ENCODE assay signal across 27 cellular contexts in genomic region chr12:61291647-61292046, GRCh38.
"Had no signal": no experiment of that assay in that cellular context is flagged by ENCODE, and none has a peak within 500 bp of the region (broad histone marks: within the 10 kb centered on the region; RNA-seq: fewer than 3 reads in every experiment).

No MANE protein-coding gene starts in this region.

- DNase-seq: activated CD4-positive, alpha-beta memory T cell treated with anti-CD3 and anti-CD28 coated beads, Interleukin-2, amount 10 ng/mL, durations not matched to agents 7 days and 5 days; activated CD4-positive, alpha-beta T cell treated with anti-CD3 and anti-CD28 coated beads, Interleukin-2, amount 10 ng/mL, durations not matched to agents 24 days and 14 days; activated effector memory CD4-positive, alpha-beta T cell treated with Interleukin-2 at 50 U/mL for 16 hours; activated naive CD4-positive, alpha-beta T cell treated with anti-CD3 and anti-CD28 coated beads, Interleukin-2, amount 10 ng/mL, durations not matched to agents 7 days and 5 days; activated T-cell treated with anti-CD3 and anti-CD28 coated beads, Interleukin-2, amount 50 U/mL, for 72 hours; amygdala; central memory CD4-positive, alpha-beta T cell; effector memory CD8-positive, alpha-beta T cell; esophagus squamous epithelium; hypothalamus; naive thymus-derived CD4-positive, alpha-beta T cell; occipital lobe; retina; sigmoid colon; stimulated activated CD4-positive, alpha-beta T cell treated with anti-CD3 and anti-CD28 coated beads, Interleukin-2, amount 100 ng/mL, for 48 hours; stimulated activated CD8-positive, alpha-beta memory T cell treated with anti-CD3 and anti-CD28 coated beads, Interleukin-4, amount 100 ng/mL, for 48 hours; stimulated activated naive B cell treated with anti-CD40 and anti-IgM and Interleukin-4, amounts not matched to agents 10 μg/mL and 1 μg/mL and 100 μg/mL, for 72 hours; T-cell; testis; trophoblast cell had no signal

- H3K27ac Mint-ChIP-seq: activated CD4-positive, alpha-beta memory T cell treated with anti-CD3 and anti-CD28 coated beads, Interleukin-2, amount 10 ng/mL, durations not matched to agents 7 days and 5 days; activated CD4-positive, alpha-beta T cell treated with anti-CD3 and anti-CD28 coated beads, Interleukin-2, amount 10 ng/mL, durations not matched to agents 24 days and 14 days; activated naive CD4-positive, alpha-beta T cell treated with anti-CD3 and anti-CD28 coated beads, Interleukin-2, amount 10 ng/mL, durations not matched to agents 7 days and 5 days; activated T-cell treated with anti-CD3 and anti-CD28 coated beads, Interleukin-2, amount 50 U/mL, for 72 hours; effector memory CD8-positive, alpha-beta T cell; memory B cell; naive thymus-derived CD4-positive, alpha-beta T cell; progenitor cell of endocrine pancreas; stimulated activated naive B cell treated with anti-CD40 and anti-IgM and Interleukin-4, amounts not matched to agents 10 μg/mL and 1 μg/mL and 100 μg/mL, for 72 hours; T-cell; T-helper 2 cell treated with Interferon-gamma antibody and Interleukin-4, amounts not matched to agents 5 μg/mL and 100 μg/mL, for 36 hours had no signal

- H3K27ac ChIP-seq: esophagus squamous epithelium, sigmoid colon, testis, vagina, VCaP had no signal

- H3K4me3 Mint-ChIP-seq: activated CD4-positive, alpha-beta memory T cell treated with anti-CD3 and anti-CD28 coated beads, Interleukin-2, amount 10 ng/mL, durations not matched to agents 7 days and 5 days; activated CD4-positive, alpha-beta T cell treated with anti-CD3 and anti-CD28 coated beads, Interleukin-2, amount 10 ng/mL, durations not matched to agents 24 days and 14 days; activated naive CD4-positive, alpha-beta T cell treated with anti-CD3 and anti-CD28 coated beads, Interleukin-2, amount 10 ng/mL, durations not matched to agents 7 days and 5 days; activated T-cell treated with anti-CD3 and anti-CD28 coated beads, Interleukin-2, amount 50 U/mL, for 72 hours; effector memory CD8-positive, alpha-beta T cell; memory B cell; naive thymus-derived CD4-positive, alpha-beta T cell; neural crest cell; stimulated activated naive B cell treated with anti-CD40 and anti-IgM and Interleukin-4, amounts not matched to agents 10 μg/mL and 1 μg/mL and 100 μg/mL, for 72 hours; T-cell; T-helper 2 cell treated with Interferon-gamma antibody and Interleukin-4, amounts not matched to agents 5 μg/mL and 100 μg/mL, for 36 hours had no signal

- H3K4me1 ChIP-seq: esophagus squamous epithelium, sigmoid colon, testis, vagina had no signal

- H3K27me3 Mint-ChIP-seq: activated CD4-positive, alpha-beta memory T cell treated with anti-CD3 and anti-CD28 coated beads, Interleukin-2, amount 10 ng/mL, durations not matched to agents 7 days and 5 days; activated CD4-positive, alpha-beta T cell treated with anti-CD3 and anti-CD28 coated beads, Interleukin-2, amount 10 ng/mL, durations not matched to agents 24 days and 14 days; activated naive CD4-positive, alpha-beta T cell treated with anti-CD3 and anti-CD28 coated beads, Interleukin-2, amount 10 ng/mL, durations not matched to agents 7 days and 5 days; effector memory CD8-positive, alpha-beta T cell; memory B cell; naive thymus-derived CD4-positive, alpha-beta T cell; progenitor cell of endocrine pancreas; stimulated activated naive B cell treated with anti-CD40 and anti-IgM and Interleukin-4, amounts not matched to agents 10 μg/mL and 1 μg/mL and 100 μg/mL, for 72 hours; T-cell had no signal

- H3K4me1 Mint-ChIP-seq: activated CD4-positive, alpha-beta memory T cell treated with anti-CD3 and anti-CD28 coated beads, Interleukin-2, amount 10 ng/mL, durations not matched to agents 7 days and 5 days; activated CD4-positive, alpha-beta T cell treated with anti-CD3 and anti-CD28 coated beads, Interleukin-2, amount 10 ng/mL, durations not matched to agents 24 days and 14 days; activated naive CD4-positive, alpha-beta T cell treated with anti-CD3 and anti-CD28 coated beads, Interleukin-2, amount 10 ng/mL, durations not matched to agents 7 days and 5 days; memory B cell; naive thymus-derived CD4-positive, alpha-beta T cell; neural crest cell; stimulated activated naive B cell treated with anti-CD40 and anti-IgM and Interleukin-4, amounts not matched to agents 10 μg/mL and 1 μg/mL and 100 μg/mL, for 72 hours; T-cell had no signal

- H3K36me3 Mint-ChIP-seq: activated naive CD4-positive, alpha-beta T cell treated with anti-CD3 and anti-CD28 coated beads, Interleukin-2, amount 10 ng/mL, durations not matched to agents 7 days and 5 days; memory B cell; stimulated activated naive B cell treated with anti-CD40 and anti-IgM and Interleukin-4, amounts not matched to agents 10 μg/mL and 1 μg/mL and 100 μg/mL, for 72 hours; T-cell had no signal

- H3K36me3 ChIP-seq: esophagus squamous epithelium, sigmoid colon, vagina had no signal

- ATAC-seq: activated CD4-positive, CD25-positive, alpha-beta regulatory T cell treated with anti-CD3 and anti-CD28 coated beads, Interleukin-2, amount 50 U/mL, for 24 hours; activated T-cell treated with anti-CD3 and anti-CD28 coated beads, Interleukin-2, amount 50 U/mL, for 72 hours; effector memory CD8-positive, alpha-beta T cell; naive thymus-derived CD4-positive, alpha-beta T cell; stimulated activated naive B cell treated with anti-CD40 and anti-IgM and Interleukin-4, amounts not matched to agents 10 μg/mL and 1 μg/mL and 100 μg/mL, for 72 hours; T-cell had no signal

- H3K9me3 ChIP-seq: testis had no signal

- H3K4me3 ChIP-seq: esophagus squamous epithelium, sigmoid colon, testis, vagina had no signal

- H3K27me3 ChIP-seq: esophagus squamous epithelium, sigmoid colon, testis, vagina had no signal
